18 cellular contexts compared by ENCODE assay signal in genomic region chr19:15169541-15170285, GRCh38. TPM values are rescaled to one million over a fixed set of nuclear protein-coding genes. Genes with fewer than 3 reads are reported as not detected.
"Had no signal": no experiment of that assay in that cellular context is flagged by ENCODE, and none has a peak within 500 bp of the region (broad histone marks: within the 10 kb centered on the region; RNA-seq: fewer than 3 reads in every experiment).

No MANE protein-coding gene starts in this region.

- H3K4me3 Mint-ChIP-seq: natural killer cell treated with Interleukin-12 subunit alpha and Interleukin-12 subunit beta and Interleukin-15 and Interleukin-18, amount 100 ng/mL, for 72 hours had no signal

- H3K9me3 ChIP-seq: colonic mucosa, neutrophil, thoracic aorta had no signal

- H3K4me1 ChIP-seq: colonic mucosa, foreskin keratinocyte, sigmoid colon, stomach, vagina had no signal

- H3K27me3 ChIP-seq: colonic mucosa, foreskin keratinocyte, neutrophil, sigmoid colon, stomach, vagina had no signal

- ATAC-seq: foreskin keratinocyte, left colon, left ventricle myocardium superior had no signal

- H3K4me3 ChIP-seq: colonic mucosa, lung, sigmoid colon, skin epidermis, stomach, thoracic aorta, vagina had no signal

- H3K27ac ChIP-seq: colonic mucosa, foreskin keratinocyte, neutrophil, sigmoid colon, skin epidermis, stomach, thoracic aorta, vagina had no signal

- DNase-seq: colonic mucosa; dermis blood vessel endothelial cell; foreskin keratinocyte; left colon; left ventricle myocardium superior; mesenchymal stem cell; midbrain; sigmoid colon; stimulated activated CD4-positive, alpha-beta T cell treated with anti-CD3 and anti-CD28 coated beads, Interleukin-2, amount 100 ng/mL, for 24 hours; stimulated activated naive CD4-positive, alpha-beta T cell; stomach; substantia nigra had no signal

- H3K27ac Mint-ChIP-seq: natural killer cell treated with Interleukin-12 subunit alpha and Interleukin-12 subunit beta and Interleukin-15 and Interleukin-18, amount 100 ng/mL, for 72 hours had no signal

- H3K36me3 Mint-ChIP-seq: natural killer cell treated with Interleukin-12 subunit alpha and Interleukin-12 subunit beta and Interleukin-15 and Interleukin-18, amount 100 ng/mL, for 72 hours had no signal

- H3K36me3 ChIP-seq: colonic mucosa, neutrophil, sigmoid colon had no signal

- H3K9me3 Mint-ChIP-seq: natural killer cell treated with Interleukin-12 subunit alpha and Interleukin-12 subunit beta and Interleukin-15 and Interleukin-18, amount 100 ng/mL, for 72 hours had no signal

RNA-seq across cellular contexts. Expression of gene NOTCH3, which starts 31.1 kb away (rescaled TPM):
- total RNA-seq: natural killer cell treated with Interleukin-12 subunit alpha and Interleukin-12 subunit beta and Interleukin-15 and Interleukin-18, amount 100 ng/mL, for 72 hours had no signal
